2 cellular contexts compared by ENCODE assay signal in genomic region chr22:42754658-42755057, GRCh38.
TF ChIP-seq lines count a peak whose summit lies in the region.

No MANE protein-coding gene starts in this region.

TF ChIP-seq in endothelial cell of umbilical vein, 7 proteins besides CTCF, POLR2A, EP300 and RAD21:
- no peak for TF ChIP-seq FOS (IDR thresholded peaks at IDR 0.05; ENCODE audit: borderline replicate concordance, insufficient read depth, low read length)
- TF ChIP-seq EZH2 (IDR thresholded peaks at IDR 0.05; ENCODE audit: borderline replicate concordance, low read depth, low read length, severe bottlenecking): no peak
- no peak for TF ChIP-seq GATA2 (IDR thresholded peaks at IDR 0.05; ENCODE audit: insufficient read depth, insufficient read length, low read depth, low read length)
- TF ChIP-seq, protein P1, sequence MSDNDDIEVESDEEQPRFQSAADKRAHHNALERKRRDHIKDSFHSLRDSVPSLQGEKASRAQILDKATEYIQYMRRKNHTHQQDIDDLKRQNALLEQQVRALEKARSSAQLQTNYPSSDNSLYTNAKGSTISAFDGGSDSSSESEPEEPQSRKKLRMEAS (IDR thresholded peaks at IDR 0.05; ENCODE audit: insufficient read depth, insufficient read length): no peak
- no peak for TF ChIP-seq POLR2AphosphoS5 (IDR thresholded peaks at IDR 0.05; ENCODE audit: insufficient read depth, low read depth, low read length)

TF ChIP-seq in HepG2, 621 proteins besides CTCF, POLR2A, EP300 and RAD21 (continues in another document):
- TF ChIP-seq HIVEP1 (CRISPR knock-in tag; IDR thresholded peaks at IDR 0.05) (no peak), SIX1 (CRISPR knock-in tag; IDR thresholded peaks at IDR 0.05; ENCODE audit: borderline replicate concordance) (no peak; the same call in 1 of the 2 replicates), ARID4A (CRISPR knock-in tag; IDR thresholded peaks at IDR 0.05; ENCODE audit: borderline replicate concordance) (no peak), RCOR2 (CRISPR knock-in tag; IDR thresholded peaks at IDR 0.05) (peak; percentile 35; the same call in 1 of the 2 replicates), FOXA1 (IDR thresholded peaks at IDR 0.05) (no peak), FOXA1 (CRISPR knock-in tag; IDR thresholded peaks at IDR 0.05) (peak; percentile 73), ZMAT3 (CRISPR knock-in tag; conservative IDR thresholded peaks at IDR 0.05) (0 out of 2 replicates have a peak, but pooled peaks have one; percentile 41), FOXK2 (IDR thresholded peaks at IDR 0.05) (no peak), FOXJ3 (CRISPR knock-in tag; IDR thresholded peaks at IDR 0.05; ENCODE audit: borderline replicate concordance) (no peak), ZNF619 (CRISPR knock-in tag; IDR thresholded peaks at IDR 0.05) (no peak), SKIL (CRISPR knock-in tag; IDR thresholded peaks at IDR 0.05; ENCODE audit: borderline replicate concordance) (no peak), CHD2 (IDR thresholded peaks at IDR 0.05; ENCODE audit: low read depth, low read length) (no peak), RBFOX2 (IDR thresholded peaks at IDR 0.05; ENCODE audit: low read depth, low read length) (no peak), ZNF678 (CRISPR knock-in tag; IDR thresholded peaks at IDR 0.05) (no peak), USF2 (IDR thresholded peaks at IDR 0.05; ENCODE audit: low read depth, low read length) (no peak), USF2 (CRISPR knock-in tag; IDR thresholded peaks at IDR 0.05; ENCODE audit: borderline replicate concordance) (no peak), TERF1 (CRISPR knock-in tag; IDR thresholded peaks at IDR 0.05) (no peak), ZNF451 (CRISPR knock-in tag; IDR thresholded peaks at IDR 0.05) (no peak), TARDBP (CRISPR knock-in tag; IDR thresholded peaks at IDR 0.05) (peak; percentile 33; the same call in 1 of the 2 replicates), ZNF44 (CRISPR knock-in tag; IDR thresholded peaks at IDR 0.05) (no peak), ZNF430 (CRISPR knock-in tag; IDR thresholded peaks at IDR 0.05) (no peak), AFF4 (CRISPR knock-in tag; IDR thresholded peaks at IDR 0.05) (no peak), ZNF232 (CRISPR knock-in tag; IDR thresholded peaks at IDR 0.05; ENCODE audit: borderline replicate concordance) (no peak), FOXO1 (CRISPR knock-in tag; IDR thresholded peaks at IDR 0.05) (peak; percentile 76; the same call in 1 of the 2 replicates), ATF1 (CRISPR knock-in tag; IDR thresholded peaks at IDR 0.05) (no peak), HOXA5 (CRISPR knock-in tag; IDR thresholded peaks at IDR 0.05) (no peak), PLRG1 (conservative IDR thresholded peaks at IDR 0.05) (no peak), PTBP1 (IDR thresholded peaks at IDR 0.05; ENCODE audit: low read depth, low read length, poor library complexity, severe bottlenecking) (no peak), HOXA7 (CRISPR knock-in tag; IDR thresholded peaks at IDR 0.05) (no peak), ZSCAN9 (CRISPR knock-in tag; IDR thresholded peaks at IDR 0.05; ENCODE audit: borderline replicate concordance) (no peak), SNAPC2 (CRISPR knock-in tag; IDR thresholded peaks at IDR 0.05) (no peak), ISL2 (CRISPR knock-in tag; IDR thresholded peaks at IDR 0.05) (peak; percentile 43; the same call in 1 of the 2 replicates), ZNF558 (CRISPR knock-in tag; IDR thresholded peaks at IDR 0.05; ENCODE audit: borderline replicate concordance) (no peak), E2F1 (CRISPR knock-in tag; IDR thresholded peaks at IDR 0.05) (no peak), NFIB (CRISPR knock-in tag; IDR thresholded peaks at IDR 0.05; ENCODE audit: borderline replicate concordance) (no peak), SUZ12 (IDR thresholded peaks at IDR 0.05; ENCODE audit: low read depth, low read length) (no peak), MIER2 (CRISPR knock-in tag; IDR thresholded peaks at IDR 0.05) (no peak), ZNF761 (CRISPR knock-in tag; conservative IDR thresholded peaks at IDR 0.05) (no peak)
- TF ChIP-seq, protein P2, sequence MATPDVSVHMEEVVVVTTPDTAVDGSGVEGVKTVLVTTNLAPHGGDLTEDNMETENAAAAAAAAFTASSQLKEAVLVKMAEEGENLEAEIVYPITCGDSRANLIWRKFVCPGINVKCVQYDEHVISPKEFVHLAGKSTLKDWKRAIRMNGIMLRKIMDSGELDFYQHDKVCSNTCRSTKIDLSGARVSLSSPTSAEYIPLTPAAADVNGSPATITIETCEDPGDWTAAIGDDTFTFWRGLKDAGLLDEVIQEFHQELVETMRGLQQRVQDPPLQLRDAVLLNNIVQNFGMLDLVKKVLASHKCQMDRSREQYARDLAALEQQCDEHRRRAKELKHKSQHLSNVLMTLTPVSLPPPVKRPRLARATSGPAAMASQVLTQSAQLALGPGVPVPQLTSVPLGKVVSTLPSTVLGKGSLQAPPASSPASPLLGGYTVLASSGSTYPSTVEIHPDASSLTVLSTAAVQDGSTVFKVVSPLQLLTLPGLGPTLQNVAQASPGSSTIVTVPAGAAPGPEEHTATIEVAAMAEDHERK (CRISPR knock-in tag; IDR thresholded peaks at IDR 0.05; ENCODE audit: low read depth): no peak
- TF ChIP-seq, protein P3, sequence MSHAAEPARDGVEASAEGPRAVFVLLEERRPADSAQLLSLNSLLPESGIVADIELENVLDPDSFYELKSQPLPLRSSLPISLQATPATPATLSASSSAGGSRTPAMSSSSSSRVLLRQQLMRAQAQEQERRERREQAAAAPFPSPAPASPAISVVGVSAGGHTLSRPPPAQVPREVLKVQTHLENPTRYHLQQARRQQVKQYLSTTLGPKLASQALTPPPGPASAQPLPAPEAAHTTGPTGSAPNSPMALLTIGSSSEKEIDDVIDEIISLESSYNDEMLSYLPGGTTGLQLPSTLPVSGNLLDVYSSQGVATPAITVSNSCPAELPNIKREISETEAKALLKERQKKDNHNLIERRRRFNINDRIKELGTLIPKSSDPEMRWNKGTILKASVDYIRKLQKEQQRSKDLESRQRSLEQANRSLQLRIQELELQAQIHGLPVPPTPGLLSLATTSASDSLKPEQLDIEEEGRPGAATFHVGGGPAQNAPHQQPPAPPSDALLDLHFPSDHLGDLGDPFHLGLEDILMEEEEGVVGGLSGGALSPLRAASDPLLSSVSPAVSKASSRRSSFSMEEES (CRISPR knock-in tag; IDR thresholded peaks at IDR 0.05): no peak
